1 cellular context compared by ENCODE assay signal in genomic region chr1:65292861-65293593, GRCh38.
TF ChIP-seq lines count a peak whose summit lies in the region.

No MANE protein-coding gene starts in this region.

TF ChIP-seq in K562, 482 proteins besides CTCF, POLR2A, EP300 and RAD21 (continued from another document and continues in another):
- TF ChIP-seq PRDM10 (IDR thresholded peaks at IDR 0.05; ENCODE audit: partially characterized antibody) (peak; percentile 21), NR3C1 (CRISPR knock-in tag; IDR thresholded peaks at IDR 0.05) (no peak), L3MBTL2 (IDR thresholded peaks at IDR 0.05) (peak; percentile 94), RFX1 (IDR thresholded peaks at IDR 0.05) (peak; percentile 92), U2AF2 (optimal IDR thresholded peaks at IDR 0.05; ENCODE audit: low read depth, low read length) (no peak), ZNF507 (tag; conservative IDR thresholded peaks at IDR 0.05) (no peak), SAP30 (IDR thresholded peaks at IDR 0.05; ENCODE audit: borderline replicate concordance, insufficient read depth, low read depth, low read length, poor library complexity, severe bottlenecking) (no peak), MCM5 (IDR thresholded peaks at IDR 0.05; ENCODE audit: low read depth) (no peak), ZBTB26 (CRISPR knock-in tag; IDR thresholded peaks at IDR 0.05) (no peak; the same call in 1 of the 2 replicates), BMI1 (IDR thresholded peaks at IDR 0.05; ENCODE audit: low read length) (no peak), TCF15 (CRISPR knock-in tag; IDR thresholded peaks at IDR 0.05) (peak; percentile 27; the same call in 1 of the 2 replicates), GTF3C2 (IDR thresholded peaks at IDR 0.05; ENCODE audit: borderline replicate concordance, extremely low read depth, insufficient read length) (no peak), CCAR2 (IDR thresholded peaks at IDR 0.05; ENCODE audit: low read depth, low read length) (no peak), ELF1 (tag; IDR thresholded peaks at IDR 0.05) (no peak), ZNF668 (CRISPR knock-in tag; IDR thresholded peaks at IDR 0.05) (no peak), TAL1 (IDR thresholded peaks at IDR 0.05) (peak; percentile 99), MTA1 (IDR thresholded peaks at IDR 0.05; ENCODE audit: borderline replicate concordance) (peak; percentile 80; the same call in 1 of the 2 replicates), SIN3A (IDR thresholded peaks at IDR 0.05; ENCODE audit: borderline replicate concordance in 2 of 2, control insufficient read depth in 1 of 2, low read depth in 2 of 2, low read length in 2 of 2) (no peak; a peak in 1 of 4 replicates), SMARCA5 (IDR thresholded peaks at IDR 0.05) (no peak), ZNF57 (CRISPR knock-in tag; IDR thresholded peaks at IDR 0.05) (no peak), NFIX (CRISPR knock-in tag; IDR thresholded peaks at IDR 0.05; ENCODE audit: low read depth) (no peak), MXD1 (CRISPR knock-in tag; IDR thresholded peaks at IDR 0.05; ENCODE audit: borderline replicate concordance, poor library complexity, severe bottlenecking) (no peak), ZNF324 (CRISPR knock-in tag; IDR thresholded peaks at IDR 0.05) (no peak), SRSF1 (IDR thresholded peaks at IDR 0.05; ENCODE audit: low read depth, low read length) (no peak), JUN (IDR thresholded peaks at IDR 0.05; ENCODE audit: borderline replicate concordance, low read depth, low read length) (peak; percentile 68; the same call in 1 of the 2 replicates), JUN (CRISPR knock-in tag; IDR thresholded peaks at IDR 0.05; ENCODE audit: borderline replicate concordance) (no peak), ZNF75A (CRISPR knock-in tag; IDR thresholded peaks at IDR 0.05) (no peak), CREB3L1 (IDR thresholded peaks at IDR 0.05; ENCODE audit: borderline replicate concordance, low read depth) (peak; percentile 55; the same call in 1 of the 2 replicates), CEBPG (CRISPR knock-in tag; IDR thresholded peaks at IDR 0.05) (no peak), CEBPG (tag; conservative IDR thresholded peaks at IDR 0.05 in 1 of 2, IDR thresholded peaks at IDR 0.05 in 1 of 2) (no peak), SP2 (IDR thresholded peaks at IDR 0.05; ENCODE audit: extremely low read depth, low read depth, low read length, poor library complexity, severe bottlenecking) (no peak), TCF3 (CRISPR knock-in tag; IDR thresholded peaks at IDR 0.05) (peak; percentile 100), GATAD2B (IDR thresholded peaks at IDR 0.05; ENCODE audit: borderline replicate concordance) (no peak), ZKSCAN8 (CRISPR knock-in tag; IDR thresholded peaks at IDR 0.05) (peak; percentile 81), CTBP1 (IDR thresholded peaks at IDR 0.05; ENCODE audit: borderline replicate concordance) (peak; percentile 94), CHAMP1 (IDR thresholded peaks at IDR 0.05) (peak; percentile 97), MTA3 (IDR thresholded peaks at IDR 0.05; ENCODE audit: borderline replicate concordance) (peak; percentile 88), ZNF584 (CRISPR knock-in tag; IDR thresholded peaks at IDR 0.05; ENCODE audit: low read depth) (peak; percentile 87), CBX1 (IDR thresholded peaks at IDR 0.05; ENCODE audit: low read depth) (no peak), KLF10 (CRISPR knock-in tag; IDR thresholded peaks at IDR 0.05) (no peak), HNRNPLL (IDR thresholded peaks at IDR 0.05; ENCODE audit: low read depth, low read length, poor library complexity, severe bottlenecking) (no peak), YBX1 (IDR thresholded peaks at IDR 0.05) (no peak)
- TF ChIP-seq, protein P1, sequence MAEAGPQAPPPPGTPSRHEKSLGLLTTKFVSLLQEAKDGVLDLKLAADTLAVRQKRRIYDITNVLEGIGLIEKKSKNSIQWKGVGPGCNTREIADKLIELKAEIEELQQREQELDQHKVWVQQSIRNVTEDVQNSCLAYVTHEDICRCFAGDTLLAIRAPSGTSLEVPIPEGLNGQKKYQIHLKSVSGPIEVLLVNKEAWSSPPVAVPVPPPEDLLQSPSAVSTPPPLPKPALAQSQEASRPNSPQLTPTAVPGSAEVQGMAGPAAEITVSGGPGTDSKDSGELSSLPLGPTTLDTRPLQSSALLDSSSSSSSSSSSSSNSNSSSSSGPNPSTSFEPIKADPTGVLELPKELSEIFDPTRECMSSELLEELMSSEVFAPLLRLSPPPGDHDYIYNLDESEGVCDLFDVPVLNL (CRISPR knock-in tag; IDR thresholded peaks at IDR 0.05; ENCODE audit: low read depth): no peak
- TF ChIP-seq, protein P2, sequence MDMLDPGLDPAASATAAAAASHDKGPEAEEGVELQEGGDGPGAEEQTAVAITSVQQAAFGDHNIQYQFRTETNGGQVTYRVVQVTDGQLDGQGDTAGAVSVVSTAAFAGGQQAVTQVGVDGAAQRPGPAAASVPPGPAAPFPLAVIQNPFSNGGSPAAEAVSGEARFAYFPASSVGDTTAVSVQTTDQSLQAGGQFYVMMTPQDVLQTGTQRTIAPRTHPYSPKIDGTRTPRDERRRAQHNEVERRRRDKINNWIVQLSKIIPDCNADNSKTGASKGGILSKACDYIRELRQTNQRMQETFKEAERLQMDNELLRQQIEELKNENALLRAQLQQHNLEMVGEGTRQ (CRISPR knock-in tag; IDR thresholded peaks at IDR 0.05): no peak
- TF ChIP-seq, protein P3, sequence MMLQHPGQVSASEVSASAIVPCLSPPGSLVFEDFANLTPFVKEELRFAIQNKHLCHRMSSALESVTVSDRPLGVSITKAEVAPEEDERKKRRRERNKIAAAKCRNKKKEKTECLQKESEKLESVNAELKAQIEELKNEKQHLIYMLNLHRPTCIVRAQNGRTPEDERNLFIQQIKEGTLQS (IDR thresholded peaks at IDR 0.05): no peak; the same call in 1 of the 2 replicates
- TF ChIP-seq, protein P3 (CRISPR knock-in tag; conservative IDR thresholded peaks at IDR 0.05): peak; percentile 81
- TF ChIP-seq, protein P4, sequence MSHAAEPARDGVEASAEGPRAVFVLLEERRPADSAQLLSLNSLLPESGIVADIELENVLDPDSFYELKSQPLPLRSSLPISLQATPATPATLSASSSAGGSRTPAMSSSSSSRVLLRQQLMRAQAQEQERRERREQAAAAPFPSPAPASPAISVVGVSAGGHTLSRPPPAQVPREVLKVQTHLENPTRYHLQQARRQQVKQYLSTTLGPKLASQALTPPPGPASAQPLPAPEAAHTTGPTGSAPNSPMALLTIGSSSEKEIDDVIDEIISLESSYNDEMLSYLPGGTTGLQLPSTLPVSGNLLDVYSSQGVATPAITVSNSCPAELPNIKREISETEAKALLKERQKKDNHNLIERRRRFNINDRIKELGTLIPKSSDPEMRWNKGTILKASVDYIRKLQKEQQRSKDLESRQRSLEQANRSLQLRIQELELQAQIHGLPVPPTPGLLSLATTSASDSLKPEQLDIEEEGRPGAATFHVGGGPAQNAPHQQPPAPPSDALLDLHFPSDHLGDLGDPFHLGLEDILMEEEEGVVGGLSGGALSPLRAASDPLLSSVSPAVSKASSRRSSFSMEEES (CRISPR knock-in tag; IDR thresholded peaks at IDR 0.05): no peak
- TF ChIP-seq, protein P5, sequence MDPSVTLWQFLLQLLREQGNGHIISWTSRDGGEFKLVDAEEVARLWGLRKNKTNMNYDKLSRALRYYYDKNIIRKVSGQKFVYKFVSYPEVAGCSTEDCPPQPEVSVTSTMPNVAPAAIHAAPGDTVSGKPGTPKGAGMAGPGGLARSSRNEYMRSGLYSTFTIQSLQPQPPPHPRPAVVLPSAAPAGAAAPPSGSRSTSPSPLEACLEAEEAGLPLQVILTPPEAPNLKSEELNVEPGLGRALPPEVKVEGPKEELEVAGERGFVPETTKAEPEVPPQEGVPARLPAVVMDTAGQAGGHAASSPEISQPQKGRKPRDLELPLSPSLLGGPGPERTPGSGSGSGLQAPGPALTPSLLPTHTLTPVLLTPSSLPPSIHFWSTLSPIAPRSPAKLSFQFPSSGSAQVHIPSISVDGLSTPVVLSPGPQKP (CRISPR knock-in tag; IDR thresholded peaks at IDR 0.05): no peak
